9 cellular contexts compared by ENCODE assay signal in the genomic region with DNA sequence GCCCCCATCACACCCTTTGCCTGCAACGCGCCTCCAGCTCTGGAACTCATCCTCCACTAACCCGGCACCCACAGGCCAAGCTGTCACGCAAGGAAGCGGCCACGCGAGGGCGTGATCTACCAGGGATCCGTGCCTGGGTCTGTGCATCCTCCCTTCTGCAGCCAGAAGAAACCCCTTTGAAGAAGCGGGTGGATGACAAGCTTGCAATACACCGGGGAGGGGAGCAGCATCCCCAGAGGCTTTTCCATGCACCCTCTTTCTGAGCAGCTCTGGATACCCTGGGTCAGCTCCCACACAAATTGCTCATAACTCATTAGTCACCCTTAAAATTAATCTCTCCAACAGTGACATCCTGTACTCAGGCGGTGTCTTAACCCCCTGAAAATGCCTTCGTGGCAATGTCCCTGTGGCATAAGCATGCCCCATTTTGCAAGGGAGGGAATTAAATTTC. TPM values are rescaled to one million over a fixed set of nuclear protein-coding genes. Genes with fewer than 3 reads are reported as not detected.
DNase-seq lines count a peak whose midpoint lies in the region; ATAC-seq, FAIRE-seq and TF ChIP-seq lines count a peak whose summit lies in the region.
"Had no signal": no experiment of that assay in that cellular context is flagged by ENCODE, and none has a peak within 500 bp of the region (broad histone marks: within the 10 kb centered on the region; RNA-seq: fewer than 3 reads in every experiment).

No MANE protein-coding gene starts in this region.

- no peaks in the 10 kb centered on the region for H3K36me3 ChIP-seq in mesenchymal stem cell (ENCODE audit: control insufficient read depth in 1 of 2, insufficient read depth in 2 of 2, low read depth in 1 of 2, low read length in 2 of 2)

- no peak overlapping the region for H3K4me2 ChIP-seq in mesenchymal stem cell (ENCODE audit: low read length, poor library complexity, severe bottlenecking)

- no peaks in the 10 kb centered on the region for H3K79me1 ChIP-seq in mesenchymal stem cell (replicated peaks; ENCODE audit: low read length, poor library complexity, severe bottlenecking)

- H2AK5ac ChIP-seq in mesenchymal stem cell (ENCODE audit: low read length, severe bottlenecking), result no peak overlapping the region

- H3K27ac ChIP-seq in dorsolateral prefrontal cortex (peak overlapping the region in 1 of 59 donors; percentile 45), mesenchymal stem cell (ENCODE audit: low read length, poor library complexity, severe bottlenecking) (no peak overlapping the region)
- H3K27ac ChIP-seq: skin epidermis had no signal

- no peak overlapping the region for H3K23ac ChIP-seq in mesenchymal stem cell (ENCODE audit: low read length in 2 of 2)

- CTCF ChIA-PET in AG04449 (lab: Yijun Ruan, JAX), result interaction anchor here (0.8 to 7.6 kb wide), 23 partner anchors 9 to 595 kb away, joined by 3 to 84 read pairs (median 5); no protein-coding TSS in a partner anchor

- DNase-seq in AG04449 (ENCODE audit: low read depth, low spot score) (no peak), GM18507 (ENCODE audit: extremely low spot score, insufficient read length, low read depth) (peak; percentile 23), NCI-H345 treated with DMSO at 0.1 percent for 48 hours (lab: John Stamatoyannopoulos, UW; ENCODE audit: unreplicated experiment) (peak; percentile 40), dorsolateral prefrontal cortex (peak; percentile 54 to 92 (median 88)), mesenchymal stem cell (peak; percentile 51)
- DNase-seq in activated CD4-positive, alpha-beta T cell treated with anti-CD3 and anti-CD28 coated beads, Interleukin-2, amount 50 U/mL, for 4 hours, result peak; percentile 72 to 78
- DNase-seq in stimulated activated CD8-positive, alpha-beta memory T cell treated with anti-CD3 and anti-CD28 coated beads, Interleukin-2, amount 100 ng/mL, for 1 hour (ENCODE audit: low read depth in 2 of 2), result peak; percentile 59 to 64

- H3K4ac ChIP-seq in mesenchymal stem cell (ENCODE audit: low read depth in 1 of 2, low read length in 2 of 2), result no peak overlapping the region

- no peak overlapping the region for H2BK120ac ChIP-seq in mesenchymal stem cell (ENCODE audit: low read depth, low read length)

- peak overlapping the region; percentile 48 for H4K8ac ChIP-seq in mesenchymal stem cell (ENCODE audit: low read length)

- no peak overlapping the region for H2BK12ac ChIP-seq in mesenchymal stem cell (ENCODE audit: low read length in 2 of 2)

- H3K9ac ChIP-seq in mesenchymal stem cell (ENCODE audit: low read length), result no peak overlapping the region

- TF ChIP-seq CTCF in AG04449 (IDR thresholded peaks at IDR 0.05; ENCODE audit: insufficient read depth, low read length, missing control alignments) (peak; percentile 90), dorsolateral prefrontal cortex (IDR thresholded peaks at IDR 0.05 in 54 of 56, conservative IDR thresholded peaks at IDR 0.05 in 2 of 56; ENCODE audit: low read depth in 1 of 56, partially characterized antibody in 56 of 56) (peak; percentile 24 to 87 (median 74))

- H3K4me3 ChIP-seq in AG04449 (ENCODE audit: low read depth, low read length) (no peak overlapping the region), dorsolateral prefrontal cortex (no peak overlapping the region), mesenchymal stem cell (ENCODE audit: insufficient read depth in 1 of 2, low read depth in 1 of 2, low read length in 2 of 2) (no peak overlapping the region)
- H3K4me3 ChIP-seq: skin epidermis had no signal

- no peak overlapping the region for H3K18ac ChIP-seq in mesenchymal stem cell (ENCODE audit: low read depth in 1 of 2, low read length in 2 of 2)

- H2AFZ ChIP-seq in mesenchymal stem cell (ENCODE audit: low read depth, low read length), result no peak overlapping the region

- no peak for ATAC-seq in GM19395 (IDR thresholded peaks at IDR 0.05; ENCODE audit: unreplicated experiment)

- POLR2A ChIA-PET in AG04449 (lab: Yijun Ruan, JAX), result no interaction called here

- H3K9me3 ChIP-seq in mesenchymal stem cell (ENCODE audit: control insufficient read depth, low read length), result no peaks in the 10 kb centered on the region

- intact Hi-C loops in dorsolateral prefrontal cortex (cut with DNase I), result loop anchor here (2.0 to 10.0 kb wide), 2 partner anchors 204 to 374 kb away; no protein-coding TSS in a partner anchor

- H2BK5ac ChIP-seq in mesenchymal stem cell (ENCODE audit: low read depth, low read length, poor library complexity, severe bottlenecking), result no peak overlapping the region

- WGBS in mesenchymal stem cell, result 44% methylated on average over 13 of the region's 13 CpGs

- no peak overlapping the region for H4K91ac ChIP-seq in mesenchymal stem cell (ENCODE audit: low read length)

- H2BK15ac ChIP-seq in mesenchymal stem cell (ENCODE audit: low read depth, poor library complexity, severe bottlenecking), result no peak overlapping the region

- H3K27me3 ChIP-seq in dorsolateral prefrontal cortex (no peaks in the 10 kb centered on the region), mesenchymal stem cell (ENCODE audit: control insufficient read depth in 1 of 2, insufficient read depth in 1 of 2, low read length in 2 of 2) (peaks cover 0 to 22% of the 10 kb centered on the region in 2 experiments)

- peaks cover 3% of the 10 kb centered on the region for H3K4me1 ChIP-seq in mesenchymal stem cell (ENCODE audit: control insufficient read depth, insufficient read depth, low read depth, low read length)

- H3K14ac ChIP-seq in mesenchymal stem cell (ENCODE audit: low read length in 2 of 2), result peak overlapping the region in 1 of 2 experiments; percentile 22

- FAIRE-seq in GM18507 (lab: Jason Lieb, UNC), result peak; percentile 33

RNA-seq across cellular contexts. Expression of a gene that starts 47.6 kb away (rescaled TPM):
- total RNA-seq in dorsolateral prefrontal cortex, result 10 to 100 TPM in 119 of 120 experiments, 1 to 10 TPM in 1; 9.0 to 26.2 (median 16.6) TPM
- 18.8 TPM for polyA plus RNA-seq in mesenchymal stem cell (2013, experiment 1 of 2)
- polyA plus RNA-seq in mesenchymal stem cell (2013, experiment 2 of 2), result 19.6 TPM
